Comparison of ENCODE assay signal across 23 cellular contexts in the genomic region with DNA sequence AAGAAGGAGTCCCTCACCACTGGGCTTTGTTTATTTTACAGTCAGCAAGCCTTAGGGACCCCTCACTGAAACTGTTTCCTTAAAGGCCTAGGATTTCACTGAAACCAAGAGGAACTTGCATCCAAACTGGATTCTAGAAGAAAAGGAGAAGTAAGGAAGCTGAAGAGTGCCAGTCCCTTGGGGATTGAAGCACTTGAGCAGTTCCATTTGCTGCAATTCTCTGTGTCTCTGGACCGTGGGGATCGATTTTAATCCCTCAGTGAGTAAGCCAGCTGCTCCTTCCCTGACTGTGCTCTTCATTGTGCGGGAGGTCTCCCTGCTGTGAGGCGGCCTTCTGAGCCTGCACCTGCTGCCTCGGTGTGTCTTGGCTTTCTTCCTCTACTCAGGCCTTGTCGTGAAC.
DNase-seq lines count a peak whose midpoint lies in the region; ATAC-seq and TF ChIP-seq lines count a peak whose summit lies in the region.
"Had no signal": no experiment of that assay in that cellular context is flagged by ENCODE, and none has a peak within 500 bp of the region (broad histone marks: within the 10 kb centered on the region; RNA-seq: fewer than 3 reads in every experiment).

No MANE protein-coding gene starts in this region.

- peaks cover 29% of the 10 kb centered on the region for H3K9me3 Mint-ChIP-seq in nephron

- H3K36me3 Mint-ChIP-seq in nephron (ENCODE audit: low read depth) = peaks cover 20% of the 10 kb centered on the region
- H3K36me3 Mint-ChIP-seq: natural killer cell; stimulated activated effector memory CD8-positive, alpha-beta T cell treated with anti-CD3 and anti-CD28 coated beads, Interleukin-12 subunit alpha, Interleukin-12 subunit beta, amount 100 ng/mL, for 72 hours had no signal

- H3K27ac Mint-ChIP-seq in nephron = peak overlapping the region; percentile 21 to 73 (median 46)
- H3K27ac Mint-ChIP-seq: activated T-helper 1 cell treated with anti-CD3 and anti-CD28 coated beads, Interleukin-12 subunit alpha, Interleukin-12 subunit beta, Interleukin-2, Interleukin-4 antibody, amounts not matched to agents 30 ng/mL and 10 ng/mL and 1 ng/mL, durations not matched to agents 14 hours and 24 hours and 36 hours; CD8-positive, alpha-beta T cell; natural killer cell; stimulated activated effector memory CD8-positive, alpha-beta T cell treated with anti-CD3 and anti-CD28 coated beads, Interleukin-12 subunit alpha, Interleukin-12 subunit beta, amount 100 ng/mL, for 72 hours had no signal

- TF ChIP-seq CTCF in nephron (IDR thresholded peaks at IDR 0.05; ENCODE audit: unreplicated experiment in 3 of 3) = no peak

- H3K4me3 Mint-ChIP-seq in nephron = no peak overlapping the region
- H3K4me3 Mint-ChIP-seq: activated T-helper 1 cell treated with anti-CD3 and anti-CD28 coated beads, Interleukin-12 subunit alpha, Interleukin-12 subunit beta, Interleukin-2, Interleukin-4 antibody, amounts not matched to agents 30 ng/mL and 10 ng/mL and 1 ng/mL, durations not matched to agents 14 hours and 24 hours and 36 hours; CD8-positive, alpha-beta T cell; natural killer cell; stimulated activated effector memory CD8-positive, alpha-beta T cell treated with anti-CD3 and anti-CD28 coated beads, Interleukin-12 subunit alpha, Interleukin-12 subunit beta, amount 100 ng/mL, for 72 hours had no signal

- H3K4me1 Mint-ChIP-seq in nephron = peaks cover 49% of the 10 kb centered on the region
- H3K4me1 Mint-ChIP-seq: natural killer cell; stimulated activated effector memory CD8-positive, alpha-beta T cell treated with anti-CD3 and anti-CD28 coated beads, Interleukin-12 subunit alpha, Interleukin-12 subunit beta, amount 100 ng/mL, for 72 hours had no signal

- DNase-seq in DMS79 treated with DMSO at 0.1 percent for 48 hours (lab: John Stamatoyannopoulos, UW) = peak; percentile 66
- peak; percentile 51 for DNase-seq in NCI-H1092 (lab: John Stamatoyannopoulos, UW)
- DNase-seq in NCI-H82 treated with DMSO at 0.1 percent for 48 hours (lab: John Stamatoyannopoulos, UW; ENCODE audit: unreplicated experiment) = peak; percentile 44
- no peak for DNase-seq in SHP77 (lab: John Stamatoyannopoulos, UW)
- DNase-seq in T1000 (lab: John Stamatoyannopoulos, UW) = no peak
- DNase-seq: activated CD4-positive, alpha-beta T cell treated with anti-CD3 and anti-CD28 coated beads for 1 hour; activated CD8-positive, alpha-beta memory T cell treated with anti-CD3 and anti-CD28 coated beads for 24 hours; CD8-positive, alpha-beta T cell; cerebellar nuclear complex; effector CD8-positive, alpha-beta T cell; GM23248; IMR-90; mesendoderm; MM.1S; natural killer cell; SK-N-SH; T-helper 9 cell had no signal

- no peak for ATAC-seq in GM21381 (IDR thresholded peaks at IDR 0.05; ENCODE audit: unreplicated experiment)
- ATAC-seq in GM18861 (IDR thresholded peaks at IDR 0.05; ENCODE audit: unreplicated experiment) = no peak
- ATAC-seq: activated naive CD4-positive, alpha-beta T cell treated with anti-CD3 and anti-CD28 coated beads, Interleukin-2, amount 50 U/mL, for 72 hours; CD8-positive, alpha-beta T cell; natural killer cell; stimulated activated effector memory CD8-positive, alpha-beta T cell treated with anti-CD3 and anti-CD28 coated beads, Interleukin-12 subunit alpha, Interleukin-12 subunit beta, amount 100 ng/mL, for 72 hours had no signal

- H3K27me3 Mint-ChIP-seq in nephron (ENCODE audit: low read depth) = peaks cover 4% of the 10 kb centered on the region

Comparison
In these comparisons a context has a peak if more than half of its experiments do, and no peak if none do; other contexts are left out.
1. DNase-seq: peak in DMS79 treated with DMSO at 0.1 percent for 48 hours (single experiment), NCI-H1092 (single experiment) and NCI-H82 treated with DMSO at 0.1 percent for 48 hours (single experiment); none in SHP77 (0 of 2) and T1000 (single experiment).